25 cellular contexts compared by ENCODE assay signal in genomic region chr3:194384156-194384555, GRCh38. TPM values are rescaled to one million over a fixed set of nuclear protein-coding genes. Genes with fewer than 3 reads are reported as not detected.
DNase-seq lines count a peak whose midpoint lies in the region; ATAC-seq and TF ChIP-seq lines count a peak whose summit lies in the region.
"Had no signal": no experiment of that assay in that cellular context is flagged by ENCODE, and none has a peak within 500 bp of the region (broad histone marks: within the 10 kb centered on the region; RNA-seq: fewer than 3 reads in every experiment).

No MANE protein-coding gene starts in this region.

- H3K27me3 Mint-ChIP-seq in stimulated activated naive CD8-positive, alpha-beta T cell treated with anti-CD3 and anti-CD28 coated beads, Interleukin-15, amount 100 ng/mL, for 72 hours, result no peaks in the 10 kb centered on the region
- peaks cover 42% of the 10 kb centered on the region for H3K27me3 Mint-ChIP-seq in osteocyte (ENCODE audit: unreplicated experiment)

- TF ChIP-seq CTCF in WERI-Rb-1 (IDR thresholded peaks at IDR 0.05; ENCODE audit: low read depth, low read length) (no peak), osteocyte (IDR thresholded peaks at IDR 0.05) (no peak)

- no peaks in the 10 kb centered on the region for H3K4me1 Mint-ChIP-seq in stimulated activated naive CD8-positive, alpha-beta T cell treated with anti-CD3 and anti-CD28 coated beads, Interleukin-15, amount 100 ng/mL, for 72 hours
- no peaks in the 10 kb centered on the region for H3K4me1 Mint-ChIP-seq in osteocyte (ENCODE audit: unreplicated experiment)
- H3K4me1 Mint-ChIP-seq: CD4-positive, alpha-beta memory T cell; IgD-negative memory B cell had no signal

- peak; percentile 30 for ATAC-seq in stimulated activated naive CD8-positive, alpha-beta T cell treated with anti-CD3 and anti-CD28 coated beads, Interleukin-15, amount 100 ng/mL, for 72 hours
- no peak for ATAC-seq in stimulated activated naive CD8-positive, alpha-beta T cell treated with anti-CD3 and anti-CD28 coated beads, Interleukin-15, Interleukin-2, amounts not matched to agents 100 U/mL and 50 U/mL, for 24 hours
- ATAC-seq in HG03354 (IDR thresholded peaks at IDR 0.05; ENCODE audit: poor library complexity, severe bottlenecking, unreplicated experiment), result no peak
- ATAC-seq: GM12878 had no signal

- H3K36me3 ChIP-seq in WERI-Rb-1, result no peaks in the 10 kb centered on the region

- H3K36me3 Mint-ChIP-seq in osteocyte (ENCODE audit: unreplicated experiment), result no peaks in the 10 kb centered on the region
- H3K36me3 Mint-ChIP-seq: CD4-positive, alpha-beta memory T cell had no signal

- H3K4me3 Mint-ChIP-seq in stimulated activated naive CD8-positive, alpha-beta T cell treated with anti-CD3 and anti-CD28 coated beads, Interleukin-15, amount 100 ng/mL, for 72 hours, result no peak overlapping the region
- no peak overlapping the region for H3K4me3 Mint-ChIP-seq in osteocyte (ENCODE audit: unreplicated experiment)
- H3K4me3 Mint-ChIP-seq: CD4-positive, alpha-beta memory T cell; GM23338; IgD-negative memory B cell had no signal

- H3K9me3 ChIP-seq in WERI-Rb-1 (ENCODE audit: severe bottlenecking), result no peaks in the 10 kb centered on the region
- H3K9me3 ChIP-seq: SK-N-SH had no signal

- no peak overlapping the region for H3K27ac Mint-ChIP-seq in stimulated activated naive CD8-positive, alpha-beta T cell treated with anti-CD3 and anti-CD28 coated beads, Interleukin-15, amount 100 ng/mL, for 72 hours
- no peak overlapping the region for H3K27ac Mint-ChIP-seq in osteocyte (ENCODE audit: unreplicated experiment)
- H3K27ac Mint-ChIP-seq: CD4-positive, alpha-beta memory T cell; GM23338 had no signal

- no peaks in the 10 kb centered on the region for H3K27me3 ChIP-seq in WERI-Rb-1 (ENCODE audit: insufficient read depth, low read depth, severe bottlenecking)

- peak overlapping the region; percentile 73 for H3K27ac ChIP-seq in WERI-Rb-1
- H3K27ac ChIP-seq: KMS-11 had no signal

- H3K4me3 ChIP-seq in WERI-Rb-1 (ENCODE audit: low read depth, low read length), result no peak overlapping the region
- H3K4me3 ChIP-seq: GM12878, GM23338 had no signal

- no peak for DNase-seq in stimulated activated naive CD8-positive, alpha-beta T cell treated with anti-CD3 and anti-CD28 coated beads, Interleukin-15, amount 100 ng/mL, for 72 hours
- DNase-seq in stimulated activated naive CD8-positive, alpha-beta T cell treated with anti-CD3 and anti-CD28 coated beads, Interleukin-15, Interleukin-2, amounts not matched to agents 100 U/mL and 50 U/mL, for 24 hours, result no peak
- DNase-seq in WERI-Rb-1 (no peak), osteocyte (ENCODE audit: extremely low spot score, unreplicated experiment) (peak; percentile 67), RPMI8226 (no peak), SHP77 (lab: John Stamatoyannopoulos, UW) (no peak)
- DNase-seq: C1 segment of cervical spinal cord; CD4-positive, alpha-beta memory T cell; DMS 273 treated with DMSO at 0.1 percent for 48 hours; DMS79; EL; GDM1; HCEC 1CT; NCI-H1048; NCI-H1694; NCI-H2029 treated with DMSO at 0.1 percent for 48 hours; NCI-H69; SK-N-SH had no signal

- peaks cover 0 to under 1% of the 10 kb centered on the region in 2 donors for H3K9me3 Mint-ChIP-seq in stimulated activated naive CD8-positive, alpha-beta T cell treated with anti-CD3 and anti-CD28 coated beads, Interleukin-15, amount 100 ng/mL, for 72 hours
- no peaks in the 10 kb centered on the region for H3K9me3 Mint-ChIP-seq in osteocyte (ENCODE audit: unreplicated experiment)
- H3K9me3 Mint-ChIP-seq: GM23338 had no signal

RNA-seq across cellular contexts. Expression of gene LRRC15, which starts 14.6 kb away (rescaled TPM):
- 0.18 and 0.27 TPM in 2 replicates for total RNA-seq in osteocyte
- total RNA-seq: A673; CD4-positive, alpha-beta memory T cell; GM12878; NCI-H460 had no signal

RNA-seq across cellular contexts. Expression of gene GP5, which starts 14.9 kb away (rescaled TPM):
- total RNA-seq in osteocyte, result 0.10 TPM in 1 of 2 replicates, not detected in the other
- total RNA-seq: GM12878, NCI-H460 had no signal

RNA-seq across cellular contexts. Expression of gene CPN2, which starts 33.0 kb away (rescaled TPM):
- total RNA-seq in osteocyte, result not detected in 2 replicates
- total RNA-seq: A673; CD4-positive, alpha-beta memory T cell; GM12878; NCI-H460 had no signal
